Comparison of ENCODE assay signal across 1 cellular context in the genomic region with DNA sequence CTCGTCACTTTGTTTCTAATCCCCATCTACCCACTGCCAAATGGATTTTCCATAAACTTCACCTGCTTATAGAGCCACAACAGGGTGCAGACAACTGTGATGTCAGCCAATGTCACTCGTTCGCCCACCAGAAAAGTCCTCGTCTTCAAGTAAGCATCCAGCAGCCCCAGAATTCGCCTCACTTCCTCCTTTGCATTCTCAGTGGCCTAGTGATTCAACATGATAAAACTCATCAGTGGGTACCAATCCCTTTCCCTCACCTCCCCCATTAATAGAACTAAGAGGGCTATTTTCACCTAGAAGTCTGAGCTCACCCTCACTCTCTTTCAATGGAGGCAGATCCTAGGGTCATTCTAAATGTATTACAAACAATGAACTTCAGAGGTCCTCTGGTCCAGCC.
A peak's percentile ranks its signal among the peaks of the same experiment; 100 is the strongest.
TF ChIP-seq lines count a peak whose summit lies in the region.

No MANE protein-coding gene starts in this region.

TF ChIP-seq in GM12891, 5 proteins besides CTCF, POLR2A, EP300 and RAD21:
- peak; percentile 52 for TF ChIP-seq SPI1 (IDR thresholded peaks at IDR 0.05; ENCODE audit: low read depth, low read length)
